Comparison of ENCODE assay signal across 31 cellular contexts in the genomic region with DNA sequence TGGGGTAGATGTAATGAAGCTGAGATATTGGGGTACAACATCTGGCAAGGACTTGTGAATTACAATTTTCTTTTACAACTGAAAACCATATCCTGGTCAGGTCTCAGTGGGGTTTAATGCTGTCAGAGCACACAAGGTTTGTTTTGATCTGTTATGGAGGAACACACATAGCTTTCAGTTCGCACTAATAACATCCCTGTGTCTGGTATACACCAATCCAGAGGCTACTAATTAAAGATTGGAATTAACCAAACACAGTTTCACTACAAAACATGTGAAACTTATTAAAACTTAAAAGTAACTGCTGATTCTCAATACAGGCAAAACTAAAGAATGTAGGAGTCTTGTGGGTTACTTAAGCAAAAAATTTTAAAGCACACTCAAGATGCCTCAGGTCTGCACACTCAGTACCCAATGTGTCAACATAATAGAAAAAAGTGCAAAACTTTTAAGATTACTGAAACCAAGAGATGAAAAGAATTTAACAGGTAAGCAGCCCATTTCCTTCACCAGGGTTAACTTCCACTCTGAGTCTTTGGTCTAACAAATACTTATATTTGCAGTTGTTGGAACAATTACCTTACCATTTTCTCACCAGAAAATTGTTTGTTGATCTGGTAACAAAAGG.
"Had no signal": no experiment of that assay in that cellular context is flagged by ENCODE, and none has a peak within 500 bp of the region (broad histone marks: within the 10 kb centered on the region; RNA-seq: fewer than 3 reads in every experiment).

No MANE protein-coding gene starts in this region.

- H3K4me3 ChIP-seq: esophagus squamous epithelium had no signal

- DNase-seq: activated CD4-positive, alpha-beta T cell treated with anti-CD3 and anti-CD28 coated beads for 1 hour; activated CD4-positive, alpha-beta T cell treated with anti-CD3 and anti-CD28 coated beads for 4 hours; activated CD4-positive, alpha-beta T cell treated with anti-CD3 and anti-CD28 coated beads, Interleukin-2, amount 10 ng/mL, durations not matched to agents 7 days and 5 days; activated CD4-positive, alpha-beta T cell treated with anti-CD3 and anti-CD28 coated beads, Interleukin-2, amount 50 U/mL, for 4 hours; activated CD8-positive, alpha-beta memory T cell treated with anti-CD3 and anti-CD28 coated beads for 24 hours; activated CD8-positive, alpha-beta T cell treated with anti-CD3 and anti-CD28 coated beads for 36 hours; activated effector memory CD4-positive, alpha-beta T cell treated with Interleukin-2 at 50 U/mL for 16 hours; activated gamma-delta T cell treated with Interleukin-2 at 50 U/mL for 16 hours; activated naive CD4-positive, alpha-beta T cell treated with anti-CD3 and anti-CD28 coated beads, Interleukin-2, amount 50 U/mL, for 16 hours; activated naive CD4-positive, alpha-beta T cell treated with Interleukin-2 at 50 U/mL for 16 hours; activated T-cell treated with anti-CD3 and anti-CD28 coated beads, Interleukin-2, amount 50 U/mL, for 4 hours; amniotic stem cell; anterior cingulate cortex; brain microvascular endothelial cell; caudate nucleus; cortex of kidney; dermis blood vessel endothelial cell; effector CD4-positive, alpha-beta T cell; effector memory CD8-positive, alpha-beta T cell; erythroblast; esophagus squamous epithelium; foreskin fibroblast; head of caudate nucleus; hippocampal formation; T-helper 2 cell had no signal

- H3K36me3 ChIP-seq: brain microvascular endothelial cell, esophagus squamous epithelium had no signal

- H3K27me3 ChIP-seq: brain microvascular endothelial cell, esophagus squamous epithelium had no signal

- H3K27ac ChIP-seq: brain microvascular endothelial cell, esophagus squamous epithelium, VCaP had no signal

- H3K9me3 ChIP-seq: esophagus squamous epithelium had no signal

- ATAC-seq: activated CD8-positive, alpha-beta T cell treated with anti-CD3 and anti-CD28 coated beads for 36 hours; activated T-cell treated with anti-CD3 and anti-CD28 coated beads, Interleukin-2, amount 50 U/mL, for 4 hours; activated T-helper 17 cell treated with anti-CD3 and anti-CD28 coated beads, Interleukin-2, amount 50 U/mL, for 72 hours; effector memory CD8-positive, alpha-beta T cell; WTC11 had no signal

- FAIRE-seq: astrocyte, colon, frontal cortex had no signal

- H3K4me1 ChIP-seq: esophagus squamous epithelium had no signal
